ENCODE assay signal across 1 cellular context in genomic region chr1:12124693-12125421, GRCh38.
TF ChIP-seq lines count a peak whose summit lies in the region.

No MANE protein-coding gene starts in this region.

TF ChIP-seq in H1, 55 proteins besides CTCF, POLR2A, EP300 and RAD21 (continued from another document):
- no peak for TF ChIP-seq RBBP5 (IDR thresholded peaks at IDR 0.05; ENCODE audit: borderline replicate concordance, low read depth, low read length)
